Comparison of ENCODE assay signal across 30 cellular contexts in the genomic region with DNA sequence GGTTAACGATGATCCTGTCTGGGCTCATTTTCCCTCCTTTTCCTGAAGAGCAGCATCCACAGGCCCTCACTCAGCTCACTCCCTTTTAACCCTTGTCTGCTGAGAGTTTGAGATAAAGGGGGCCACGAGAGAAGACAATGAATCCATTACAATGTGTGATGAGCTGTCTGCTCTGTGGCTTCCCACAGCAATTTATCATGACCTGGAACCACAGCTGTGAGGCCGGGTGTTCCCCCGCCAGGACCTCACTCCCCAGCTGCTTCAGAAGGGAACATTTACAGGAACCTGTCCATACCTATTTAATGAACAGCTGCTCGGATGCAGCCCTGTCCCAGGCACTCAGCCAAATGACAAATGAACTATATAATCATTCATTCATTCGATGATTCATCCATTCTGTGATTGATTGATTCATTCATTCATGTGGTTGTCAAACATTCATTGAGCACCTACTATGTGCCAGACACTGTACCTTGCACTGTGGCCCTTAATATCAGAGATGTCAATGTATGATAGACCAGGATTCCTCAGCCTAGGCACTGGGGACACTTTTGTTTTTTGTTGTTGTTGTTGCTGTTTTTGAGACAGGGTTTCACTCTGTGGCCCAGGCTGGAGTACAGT. TPM values are rescaled to one million over a fixed set of nuclear protein-coding genes. Genes with fewer than 3 reads are reported as not detected.
DNase-seq lines count a peak whose midpoint lies in the region; ATAC-seq and TF ChIP-seq lines count a peak whose summit lies in the region.
"Had no signal": no experiment of that assay in that cellular context is flagged by ENCODE, and none has a peak within 500 bp of the region (broad histone marks: within the 10 kb centered on the region; RNA-seq: fewer than 3 reads in every experiment).

No MANE protein-coding gene starts in this region.

- no peaks in the 10 kb centered on the region for H3K36me3 ChIP-seq in GM23338 (ENCODE audit: insufficient read depth)
- H3K36me3 ChIP-seq: BLaER1, esophagus squamous epithelium, suprapubic skin, upper lobe of right lung had no signal

- no peaks in the 10 kb centered on the region for H3K27me3 Mint-ChIP-seq in stimulated activated naive CD8-positive, alpha-beta T cell treated with anti-CD3 and anti-CD28 coated beads, Interleukin-15, amount 100 ng/mL, for 72 hours
- peaks cover 5% of the 10 kb centered on the region for H3K27me3 Mint-ChIP-seq in GM23338 (ENCODE audit: insufficient read depth, low read depth, poor library complexity)
- H3K27me3 Mint-ChIP-seq: activated CD4-positive, alpha-beta memory T cell treated with anti-CD3 and anti-CD28 coated beads for 36 hours; memory B cell had no signal

- H3K4me1 ChIP-seq in GM23338 (ENCODE audit: insufficient read depth): no peaks in the 10 kb centered on the region
- H3K4me1 ChIP-seq: esophagus squamous epithelium, suprapubic skin, upper lobe of right lung had no signal

- H3F3A ChIP-seq in GM23338 (replicated peaks; ENCODE audit: low read depth): no peaks in the 10 kb centered on the region

- H3K9me2 ChIP-seq in GM23338 (ENCODE audit: insufficient read depth): 0 out of 2 replicates have a peak, but pooled peaks cover 5% of the 10 kb centered on the region

- H3K4me3 ChIP-seq in GM23338: no peak overlapping the region
- H3K4me3 ChIP-seq: BLaER1, esophagus squamous epithelium, suprapubic skin, upper lobe of right lung had no signal

- TF ChIP-seq CTCF in GM23338 (conservative IDR thresholded peaks at IDR 0.05; ENCODE audit: low read depth in 2 of 2): no peak

- no peak overlapping the region for H2AFZ ChIP-seq in GM23338

- no peaks in the 10 kb centered on the region for H3K4me1 Mint-ChIP-seq in stimulated activated naive CD8-positive, alpha-beta T cell treated with anti-CD3 and anti-CD28 coated beads, Interleukin-15, amount 100 ng/mL, for 72 hours
- H3K4me1 Mint-ChIP-seq in GM23338: no peaks in the 10 kb centered on the region

- H3K4me3 Mint-ChIP-seq in stimulated activated naive CD8-positive, alpha-beta T cell treated with anti-CD3 and anti-CD28 coated beads, Interleukin-15, amount 100 ng/mL, for 72 hours: no peak overlapping the region
- H3K4me3 Mint-ChIP-seq in GM23338: no peak overlapping the region
- H3K4me3 Mint-ChIP-seq: activated CD4-positive, alpha-beta memory T cell treated with anti-CD3 and anti-CD28 coated beads for 36 hours; memory B cell had no signal

- DNase-seq in stimulated activated naive CD8-positive, alpha-beta T cell treated with anti-CD3 and anti-CD28 coated beads, Interleukin-15, Interleukin-2, amounts not matched to agents 100 U/mL and 50 U/mL, for 24 hours: no peak
- DNase-seq in stimulated activated naive CD8-positive, alpha-beta T cell treated with anti-CD3 and anti-CD28 coated beads, Interleukin-15, amount 100 ng/mL, for 72 hours: no peak
- DNase-seq in RPMI8226 (peak; percentile 61), glomerular visceral epithelial cell (ENCODE audit: extremely low spot score) (peak; percentile 76), GM23338 (ENCODE audit: low spot score) (no peak), NCI-H345 treated with DMSO at 0.1 percent for 48 hours (lab: John Stamatoyannopoulos, UW; ENCODE audit: unreplicated experiment) (no peak), DMS79 (lab: John Stamatoyannopoulos, UW) (no peak)
- DNase-seq: activated CD4-positive, alpha-beta memory T cell treated with anti-CD3 and anti-CD28 coated beads for 36 hours; activated CD4-positive, CD25-positive, alpha-beta regulatory T cell treated with anti-CD3 and anti-CD28 coated beads, Interleukin-2, amount 50 U/mL, for 72 hours; activated CD8-positive, alpha-beta memory T cell treated with anti-CD3 and anti-CD28 coated beads, Interleukin-2, amount 50 U/mL, for 4 hours; aorta; caudate nucleus; DND-41; esophagus squamous epithelium; GOT3; IMR-90; NCI-H1092 treated with DMSO at 0.1 percent for 48 hours; NCI-H187 treated with DMSO at 0.1 percent for 48 hours; NCI-H446; right cardiac atrium; stimulated activated CD4-positive, alpha-beta T cell treated with anti-CD3 and anti-CD28 coated beads, Interleukin-12 subunit alpha, Interleukin-12 subunit beta, amount 100 ng/mL, for 4 hours; stimulated activated CD4-positive, alpha-beta T cell treated with anti-CD3 and anti-CD28 coated beads, Interleukin-4, amount 100 ng/mL, for 1 hour; T-helper 1 cell; upper lobe of right lung had no signal

- no peaks in the 10 kb centered on the region for H3K27me3 ChIP-seq in GM23338 (ENCODE audit: insufficient read depth)
- H3K27me3 ChIP-seq: BLaER1, esophagus squamous epithelium, suprapubic skin, upper lobe of right lung had no signal

- no peak overlapping the region for H3K27ac ChIP-seq in GM23338 (ENCODE audit: low read depth)
- H3K27ac ChIP-seq: BLaER1, esophagus squamous epithelium, suprapubic skin, upper lobe of right lung had no signal

- peak overlapping the region in 1 of 2 donors; percentile 42 for H3K27ac Mint-ChIP-seq in stimulated activated naive CD8-positive, alpha-beta T cell treated with anti-CD3 and anti-CD28 coated beads, Interleukin-15, amount 100 ng/mL, for 72 hours
- H3K27ac Mint-ChIP-seq in GM23338: no peak overlapping the region
- H3K27ac Mint-ChIP-seq: activated CD4-positive, alpha-beta memory T cell treated with anti-CD3 and anti-CD28 coated beads for 36 hours; activated T-helper 2 cell treated with anti-CD3 and anti-CD28 coated beads, Interferon-gamma antibody, Interleukin-2, Interleukin-4, amounts not matched to agents 10 μg/mL and 5 μg/mL and 100 μg/mL, durations not matched to agents 14 hours and 24 hours and 36 hours; memory B cell had no signal

- H3K4me2 ChIP-seq in GM23338: no peak overlapping the region
- H3K4me2 ChIP-seq: BLaER1 had no signal

- ATAC-seq in stimulated activated naive CD8-positive, alpha-beta T cell treated with anti-CD3 and anti-CD28 coated beads, Interleukin-15, Interleukin-2, amounts not matched to agents 100 U/mL and 50 U/mL, for 24 hours: peak; percentile 58
- ATAC-seq in stimulated activated naive CD8-positive, alpha-beta T cell treated with anti-CD3 and anti-CD28 coated beads, Interleukin-15, amount 100 ng/mL, for 72 hours: no peak
- ATAC-seq in GM23338 (no peak), GM21360 (IDR thresholded peaks at IDR 0.05; ENCODE audit: unreplicated experiment) (no peak)
- ATAC-seq: right cardiac atrium, upper lobe of right lung had no signal

- H3K36me3 Mint-ChIP-seq in GM23338 (ENCODE audit: low read depth): no peaks in the 10 kb centered on the region
- H3K36me3 Mint-ChIP-seq: activated CD4-positive, alpha-beta memory T cell treated with anti-CD3 and anti-CD28 coated beads for 36 hours; activated naive CD4-positive, alpha-beta T cell treated with anti-CD3 and anti-CD28 coated beads, Interleukin-2, amount 50 U/mL, for 72 hours; memory B cell had no signal

- H4K20me1 ChIP-seq in GM23338 (replicated peaks; ENCODE audit: insufficient read depth): no peaks in the 10 kb centered on the region
- H4K20me1 ChIP-seq: BLaER1 had no signal

- no peaks in the 10 kb centered on the region for H3K79me2 ChIP-seq in GM23338 (replicated peaks; ENCODE audit: insufficient read depth)

- H3K9me3 Mint-ChIP-seq in stimulated activated naive CD8-positive, alpha-beta T cell treated with anti-CD3 and anti-CD28 coated beads, Interleukin-15, amount 100 ng/mL, for 72 hours: no peaks in the 10 kb centered on the region
- no peaks in the 10 kb centered on the region for H3K9me3 Mint-ChIP-seq in GM23338
- H3K9me3 Mint-ChIP-seq: activated CD4-positive, alpha-beta memory T cell treated with anti-CD3 and anti-CD28 coated beads for 36 hours; activated naive CD4-positive, alpha-beta T cell treated with anti-CD3 and anti-CD28 coated beads, Interleukin-2, amount 50 U/mL, for 72 hours; activated T-helper 2 cell treated with anti-CD3 and anti-CD28 coated beads, Interferon-gamma antibody, Interleukin-2, Interleukin-4, amounts not matched to agents 10 μg/mL and 5 μg/mL and 100 μg/mL, durations not matched to agents 14 hours and 24 hours and 36 hours; memory B cell had no signal

TF ChIP-seq in GM23338, 12 proteins besides CTCF, POLR2A, EP300 and RAD21 (continues in another document):
- no peak for TF ChIP-seq ZNF331 (CRISPR knock-in tag; IDR thresholded peaks at IDR 0.05; ENCODE audit: low read depth)
- TF ChIP-seq JUNB (IDR thresholded peaks at IDR 0.05; ENCODE audit: unreplicated experiment): no peak
- TF ChIP-seq POLR2AphosphoS5 (IDR thresholded peaks at IDR 0.05; ENCODE audit: low read depth): no peak
- no peak for TF ChIP-seq ZNF114 (CRISPR knock-in tag; IDR thresholded peaks at IDR 0.05)
- no peak for TF ChIP-seq STAT1 (IDR thresholded peaks at IDR 0.05; ENCODE audit: unreplicated experiment)
- TF ChIP-seq EZH2phosphoT487 (IDR thresholded peaks at IDR 0.05; ENCODE audit: unreplicated experiment): no peak
- no peak for TF ChIP-seq NANOG (IDR thresholded peaks at IDR 0.05; ENCODE audit: borderline replicate concordance)
- TF ChIP-seq CREB1 (CRISPR knock-in tag; IDR thresholded peaks at IDR 0.05; ENCODE audit: low read depth): no peak
- TF ChIP-seq EZH2 (IDR thresholded peaks at IDR 0.05; ENCODE audit: low read depth, unreplicated experiment): no peak

RNA-seq across cellular contexts. Expression of a gene that starts 18.5 kb away (rescaled TPM):
- total RNA-seq in GM23338 (2014; rRNA removed; shearing (Covaris generic)): 0.24 and 0.74 TPM in 2 replicates
- polyA plus RNA-seq in GM23338 (2016; fragmentation: Nextera tagmentation; extraction: Ambion mirVana): 0.43 and 0.48 TPM in 2 replicates

Comparison
In these comparisons a context has a peak if more than half of its experiments do, and no peak if none do; other contexts are left out.
1. DNase-seq: peak in RPMI8226 (single experiment) and glomerular visceral epithelial cell (single experiment); none in stimulated activated naive CD8-positive, alpha-beta T cell treated with anti-CD3 and anti-CD28 coated beads, Interleukin-15, Interleukin-2, amounts not matched to agents 100 U/mL and 50 U/mL, for 24 hours (single experiment), stimulated activated naive CD8-positive, alpha-beta T cell treated with anti-CD3 and anti-CD28 coated beads, Interleukin-15, amount 100 ng/mL, for 72 hours (0 of 2), GM23338 (single experiment), NCI-H345 treated with DMSO at 0.1 percent for 48 hours (single experiment) and DMS79 (single experiment).